9 cellular contexts compared by ENCODE assay signal in the genomic region with DNA sequence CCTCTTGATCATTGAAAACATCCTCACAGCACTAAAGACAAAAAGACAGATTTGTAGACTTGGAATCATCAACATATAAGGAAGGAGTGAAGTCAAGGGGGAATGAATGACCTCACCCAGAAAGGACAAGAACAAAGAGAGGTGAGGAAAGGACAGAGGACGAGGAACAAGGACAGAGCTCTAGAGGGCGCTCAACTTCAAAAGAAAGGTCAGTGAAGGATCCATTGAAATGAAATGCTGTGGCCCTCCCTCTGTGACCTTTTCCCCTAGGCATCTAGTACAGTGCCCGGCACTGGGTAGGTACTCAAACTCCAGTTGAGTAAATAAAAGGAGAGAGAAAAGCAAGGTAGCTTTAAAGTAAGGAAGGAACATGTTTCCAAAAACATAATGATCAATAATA. TPM values are rescaled to one million over a fixed set of nuclear protein-coding genes. Genes with fewer than 3 reads are reported as not detected.
A peak's percentile ranks its signal among the peaks of the same experiment; 100 is the strongest.
DNase-seq lines count a peak whose midpoint lies in the region; ATAC-seq, FAIRE-seq and TF ChIP-seq lines count a peak whose summit lies in the region.
"Had no signal": no experiment of that assay in that cellular context is flagged by ENCODE, and none has a peak within 500 bp of the region (broad histone marks: within the 10 kb centered on the region; RNA-seq: fewer than 3 reads in every experiment).

No MANE protein-coding gene starts in this region.

- peaks cover 22% of the 10 kb centered on the region for H3K4me1 Mint-ChIP-seq in stimulated activated naive CD8-positive, alpha-beta T cell treated with anti-CD3 and anti-CD28 coated beads, Interleukin-15, amount 100 ng/mL, for 72 hours

- peaks cover 7% of the 10 kb centered on the region for H3K27me3 Mint-ChIP-seq in stimulated activated naive CD8-positive, alpha-beta T cell treated with anti-CD3 and anti-CD28 coated beads, Interleukin-15, amount 100 ng/mL, for 72 hours

- peak; percentile 53 for ATAC-seq in GM18867 (IDR thresholded peaks at IDR 0.05; ENCODE audit: unreplicated experiment)
- ATAC-seq in stimulated activated naive CD8-positive, alpha-beta T cell treated with anti-CD3 and anti-CD28 coated beads, Interleukin-15, amount 100 ng/mL, for 72 hours, result peak; percentile 37

- peak overlapping the region in 1 of 2 donors; percentile 27 for H3K4me3 Mint-ChIP-seq in stimulated activated naive CD8-positive, alpha-beta T cell treated with anti-CD3 and anti-CD28 coated beads, Interleukin-15, amount 100 ng/mL, for 72 hours

- H3K9me3 Mint-ChIP-seq in stimulated activated naive CD8-positive, alpha-beta T cell treated with anti-CD3 and anti-CD28 coated beads, Interleukin-15, amount 100 ng/mL, for 72 hours, result peaks cover 6 to 7% of the 10 kb centered on the region in 2 donors

- POLR2A ChIA-PET in AG04449 (lab: Yijun Ruan, JAX), result no interaction called here

- no peak for DNase-seq in AG04449 (ENCODE audit: low read depth, low spot score)
- DNase-seq in NCI-H82 treated with DMSO at 0.1 percent for 48 hours (lab: John Stamatoyannopoulos, UW; ENCODE audit: unreplicated experiment), result peak; percentile 11
- peak; percentile 23 for DNase-seq in dermis blood vessel endothelial cell
- no peak for DNase-seq in stimulated activated naive CD8-positive, alpha-beta T cell treated with anti-CD3 and anti-CD28 coated beads, Interleukin-15, amount 100 ng/mL, for 72 hours
- no peak for DNase-seq in GM12891 (ENCODE audit: insufficient read length, low spot score)
- DNase-seq in G401 (ENCODE audit: low spot score), result no peak
- no peak for DNase-seq in effector CD8-positive, alpha-beta T cell (lab: John Stamatoyannopoulos, UW)

- TF ChIP-seq POLR2A in GM12891 (IDR thresholded peaks at IDR 0.05; ENCODE audit: low read depth, low read length), result no peak

- FAIRE-seq in GM12891 (lab: Jason Lieb, UNC), result no peak
- FAIRE-seq: astrocyte had no signal

- CTCF ChIA-PET in AG04449 (lab: Yijun Ruan, JAX), result interaction anchor here (1.1 to 1.7 kb wide), 3 partner anchors 10 to 21 kb away, joined by 3 to 6 read pairs (median 5); no protein-coding TSS in a partner anchor

- in situ Hi-C loops in G401 (cut with HindIII; ENCODE audit: low sequenced_read_pairs), result no loop called here

- peak overlapping the region in 1 of 2 donors; percentile 1 for H3K27ac Mint-ChIP-seq in stimulated activated naive CD8-positive, alpha-beta T cell treated with anti-CD3 and anti-CD28 coated beads, Interleukin-15, amount 100 ng/mL, for 72 hours

- H3K4me3 ChIP-seq in AG04449 (ENCODE audit: low read depth, low read length), result no peak overlapping the region

- TF ChIP-seq CTCF in AG04449 (IDR thresholded peaks at IDR 0.05; ENCODE audit: insufficient read depth, low read length, missing control alignments), result peak; percentile 15

TF ChIP-seq in GM12891, 5 proteins besides CTCF, POLR2A, EP300 and RAD21:
- no peak for TF ChIP-seq PAX5 (IDR thresholded peaks at IDR 0.05; ENCODE audit: insufficient read depth, low read length, severe bottlenecking)

RNA-seq across cellular contexts. Expression of gene ATP8B4, which starts 2.6 kb away (rescaled TPM):
- 0.98 and 1.7 TPM in 2 replicates for total RNA-seq in dermis blood vessel endothelial cell
- 0.24 TPM for polyA plus RNA-seq in GM12891 (2012; ENCODE audit: low read depth, missing spikeins)
- 3.5 TPM in 1 of 2 replicates, not detected in the other for total RNA-seq in G401 (2014; rRNA removed; shearing (Covaris generic))

Comparison
In these comparisons a context has a peak if more than half of its experiments do, and no peak if none do; other contexts are left out.
1. DNase-seq: peak in NCI-H82 treated with DMSO at 0.1 percent for 48 hours (single experiment) and dermis blood vessel endothelial cell (single experiment); none in AG04449 (single experiment), stimulated activated naive CD8-positive, alpha-beta T cell treated with anti-CD3 and anti-CD28 coated beads, Interleukin-15, amount 100 ng/mL, for 72 hours (0 of 2), GM12891 (single experiment), G401 (single experiment) and effector CD8-positive, alpha-beta T cell (single experiment).